Comparison of ENCODE assay signal across 18 cellular contexts in the genomic region with DNA sequence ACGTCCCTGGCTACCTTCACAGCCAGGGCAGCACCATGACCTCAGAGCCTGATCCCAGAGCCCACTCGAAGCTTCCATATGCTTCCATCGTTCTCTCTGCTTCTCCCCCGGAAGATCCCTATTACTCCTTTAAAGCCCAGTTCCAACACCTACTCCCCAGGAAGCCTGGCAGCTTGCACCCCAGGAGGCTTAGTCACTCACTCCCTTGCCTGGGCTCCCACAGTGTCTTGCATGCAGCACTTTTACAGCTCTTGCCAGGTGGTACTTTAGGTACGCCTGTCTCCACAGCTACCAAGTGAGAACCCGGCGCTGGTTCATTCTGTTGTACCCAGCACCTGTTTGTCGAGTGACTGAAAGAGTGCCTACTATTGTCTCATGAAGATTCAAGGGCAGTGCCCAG. TPM values are rescaled to one million over a fixed set of nuclear protein-coding genes. Genes with fewer than 3 reads are reported as not detected.
DNase-seq lines count a peak whose midpoint lies in the region; TF ChIP-seq lines count a peak whose summit lies in the region.
"Had no signal": no experiment of that assay in that cellular context is flagged by ENCODE, and none has a peak within 500 bp of the region (broad histone marks: within the 10 kb centered on the region; RNA-seq: fewer than 3 reads in every experiment).

No MANE protein-coding gene starts in this region.

- no peak for TF ChIP-seq CTCF in MCF 10A (IDR thresholded peaks at IDR 0.05; ENCODE audit: unreplicated experiment)
- no peak for TF ChIP-seq CTCF in mammary epithelial cell (conservative IDR thresholded peaks at IDR 0.05 in 1 of 2, IDR thresholded peaks at IDR 0.05 in 1 of 2; ENCODE audit: extremely low read depth in 1 of 2, insufficient read depth in 1 of 2, low read depth in 1 of 2, low read length in 2 of 2)
- no peak for TF ChIP-seq CTCF in neural crest cell (conservative IDR thresholded peaks at IDR 0.05)
- no peak for TF ChIP-seq CTCF in ovary (IDR thresholded peaks at IDR 0.05)

- in situ Hi-C loops in mammary epithelial cell (cut with MboI; ENCODE audit: low sequenced_read_pairs in 2 of 2): no loop called here

- H3K27me3 ChIP-seq in mammary epithelial cell (ENCODE audit: insufficient read depth, low read length) (no peaks in the 10 kb centered on the region), ovary (no peaks in the 10 kb centered on the region)
- H3K27me3 ChIP-seq: BLaER1 treated with 17β-estradiol and CSF1 and Interleukin-3, amounts not matched to agents 10 nM and 100 nM had no signal

- no peaks in the 10 kb centered on the region for H3K79me2 ChIP-seq in mammary epithelial cell (ENCODE audit: insufficient read depth, low read length)

- no peak overlapping the region for H3K9ac ChIP-seq in mammary epithelial cell (ENCODE audit: insufficient read depth, low read length)
- H3K9ac ChIP-seq: BLaER1 treated with 17β-estradiol and CSF1 and Interleukin-3, amounts not matched to agents 10 nM and 100 nM had no signal

- 88% methylated on average over 3 of the region's 8 CpGs for WGBS in mammary epithelial cell (ENCODE audit: low coverage, missing lambda C conversion rate)
- WGBS in ovary, 3 donors: 73 to 86% (median 85%) methylated on average over 8 of the region's 8 CpGs

- TF ChIP-seq EP300 in ovary (IDR thresholded peaks at IDR 0.05): no peak

- H3K9me3 ChIP-seq in mammary epithelial cell (replicated peaks; ENCODE audit: insufficient read depth, low read length) (no peaks in the 10 kb centered on the region), ovary (no peaks in the 10 kb centered on the region)
- H3K9me3 ChIP-seq: A549; BLaER1 treated with 17β-estradiol and CSF1 and Interleukin-3, amounts not matched to agents 10 nM and 100 nM; Caco-2 had no signal

- H3K27ac Mint-ChIP-seq in MCF 10A (ENCODE audit: low read depth, unreplicated experiment): no peak overlapping the region
- peak overlapping the region; percentile 8 for H3K27ac Mint-ChIP-seq in neural crest cell (ENCODE audit: unreplicated experiment)
- H3K27ac Mint-ChIP-seq: B cell; CD4-positive, alpha-beta T cell; CD8-positive, alpha-beta T cell had no signal

- CTCF ChIA-PET in MCF 10A (lab: Yijun Ruan, JAX): no interaction called here
- CTCF ChIA-PET in mammary epithelial cell (lab: Charles Lee; ENCODE audit: low non-redundant PET): no interaction called here

- no peak for TF ChIP-seq POLR2A in ovary (IDR thresholded peaks at IDR 0.05)

- DNase-seq in MCF 10A (ENCODE audit: unreplicated experiment): peak; percentile 14
- DNase-seq in mammary epithelial cell: no peak
- DNase-seq in neural crest cell (ENCODE audit: low read depth, low spot score): no peak
- DNase-seq in superior temporal gyrus (ENCODE audit: extremely low spot score): peak; percentile 11
- no peak for DNase-seq in NK-92 (lab: John Stamatoyannopoulos, UW; ENCODE audit: unreplicated experiment)
- DNase-seq in ovary: no peak
- DNase-seq: AML-193; Caco-2; Calu3; CD4-positive, alpha-beta T cell; CD8-positive, alpha-beta T cell; DMS79 treated with DMSO at 0.1 percent for 48 hours; GF-D8 had no signal

- H2AFZ ChIP-seq in mammary epithelial cell (ENCODE audit: low read depth, low read length): no peak overlapping the region

- H3K27ac ChIP-seq in mammary epithelial cell (ENCODE audit: insufficient read depth, low read depth, low read length): no peak overlapping the region
- no peak overlapping the region for H3K27ac ChIP-seq in ovary
- H3K27ac ChIP-seq: 22Rv1; A549; BLaER1 treated with 17β-estradiol and CSF1 and Interleukin-3, amounts not matched to agents 10 nM and 100 nM; C4-2B had no signal

- intact Hi-C loops in MCF 10A (cut with micrococcal nuclease) (no loop called here), mammary epithelial cell (cut with micrococcal nuclease) (no loop called here), ovary (cut with DNase I) (no loop called here)

- H3K4me3 Mint-ChIP-seq in MCF 10A (ENCODE audit: unreplicated experiment) (no peak overlapping the region), neural crest cell (no peak overlapping the region)
- H3K4me3 Mint-ChIP-seq: B cell; CD4-positive, alpha-beta T cell; CD8-positive, alpha-beta T cell had no signal

- no peaks in the 10 kb centered on the region for H3K9me3 Mint-ChIP-seq in MCF 10A (ENCODE audit: unreplicated experiment)
- H3K9me3 Mint-ChIP-seq in neural crest cell: no peaks in the 10 kb centered on the region
- H3K9me3 Mint-ChIP-seq: CD4-positive, alpha-beta T cell; CD8-positive, alpha-beta T cell had no signal

- BruUV-seq in MCF 10A (replicated peaks; lab: Mats Ljungman, UMichigan) (no TSS peak), mammary epithelial cell (replicated peaks; lab: Mats Ljungman, UMichigan) (no TSS peak)

- no peak overlapping the region for H3K4me3 ChIP-seq in mammary epithelial cell (replicated peaks in 1 of 3; ENCODE audit: insufficient read depth in 1 of 3, low read depth in 2 of 3, low read length in 3 of 3)
- no peak overlapping the region for H3K4me3 ChIP-seq in ovary
- H3K4me3 ChIP-seq: A549; BLaER1 treated with 17β-estradiol and CSF1 and Interleukin-3, amounts not matched to agents 10 nM and 100 nM had no signal

- no peak overlapping the region for H3K4me2 ChIP-seq in mammary epithelial cell (ENCODE audit: insufficient read depth, low read depth, low read length)
- H3K4me2 ChIP-seq: A549; BLaER1 treated with 17β-estradiol and CSF1 and Interleukin-3, amounts not matched to agents 10 nM and 100 nM had no signal

- H3K4me1 Mint-ChIP-seq in MCF 10A (ENCODE audit: insufficient read depth, unreplicated experiment): no peaks in the 10 kb centered on the region
- H3K4me1 Mint-ChIP-seq in neural crest cell: no peaks in the 10 kb centered on the region
- H3K4me1 Mint-ChIP-seq: B cell had no signal

- no peaks in the 10 kb centered on the region for H4K20me1 ChIP-seq in mammary epithelial cell (ENCODE audit: insufficient read depth, low read length)
- H4K20me1 ChIP-seq: BLaER1 treated with 17β-estradiol and CSF1 and Interleukin-3, amounts not matched to agents 10 nM and 100 nM had no signal

- no peaks in the 10 kb centered on the region for H3K27me3 Mint-ChIP-seq in MCF 10A (ENCODE audit: insufficient read depth, unreplicated experiment)
- H3K27me3 Mint-ChIP-seq in neural crest cell (ENCODE audit: low read depth): no peaks in the 10 kb centered on the region
- H3K27me3 Mint-ChIP-seq: B cell; CD4-positive, alpha-beta T cell had no signal

- H3K36me3 Mint-ChIP-seq in MCF 10A (ENCODE audit: insufficient read depth, unreplicated experiment) (no peaks in the 10 kb centered on the region), neural crest cell (ENCODE audit: low read depth) (no peaks in the 10 kb centered on the region)
- H3K36me3 Mint-ChIP-seq: CD8-positive, alpha-beta T cell had no signal

- POLR2A ChIA-PET in MCF 10A (lab: Yijun Ruan, JAX): no interaction called here

- H3K36me3 ChIP-seq in mammary epithelial cell (ENCODE audit: insufficient read depth, low read length): no peaks in the 10 kb centered on the region
- H3K36me3 ChIP-seq in ovary: no peaks in the 10 kb centered on the region
- H3K36me3 ChIP-seq: BLaER1 treated with 17β-estradiol and CSF1 and Interleukin-3, amounts not matched to agents 10 nM and 100 nM had no signal

- H3K4me1 ChIP-seq in mammary epithelial cell (ENCODE audit: insufficient read depth, low read length): no peaks in the 10 kb centered on the region
- H3K4me1 ChIP-seq in ovary (ENCODE audit: insufficient read depth): peaks cover 3% of the 10 kb centered on the region
- H3K4me1 ChIP-seq: A549, Caco-2 had no signal

- dilution Hi-C loops in mammary epithelial cell (cut with HindIII; ENCODE audit: low sequenced_read_pairs): no loop called here

RNA-seq across cellular contexts. Expression of a gene that starts 24.5 kb away (rescaled TPM):
- total RNA-seq in MCF 10A (2022) (1.7 and 1.9 TPM in 2 replicates), mammary epithelial cell (1 to 10 TPM; 2.7 to 3.2 TPM), neural crest cell (4.5 TPM in 2 replicates), ovary (10 to 100 TPM in 5 of 7 donors, 1 to 10 TPM in 2; 7.1 to 37.9 (median 27.4) TPM)
- polyA plus RNA-seq in mammary epithelial cell (1.9 TPM), ovary (10 to 100 TPM; 17.7 to 20.7 TPM)
- 2.3 TPM for polyA minus RNA-seq in mammary epithelial cell
- total RNA-seq: Caco-2 had no signal

Comparison
In these comparisons a context has a peak if more than half of its experiments do, and no peak if none do; other contexts are left out.
1. DNase-seq: peak in MCF 10A (single experiment) and superior temporal gyrus (single experiment); none in mammary epithelial cell (single experiment), neural crest cell (single experiment), NK-92 (single experiment) and ovary (0 of 5).